Comparison of ENCODE assay signal across 1 cellular context in the genomic region with DNA sequence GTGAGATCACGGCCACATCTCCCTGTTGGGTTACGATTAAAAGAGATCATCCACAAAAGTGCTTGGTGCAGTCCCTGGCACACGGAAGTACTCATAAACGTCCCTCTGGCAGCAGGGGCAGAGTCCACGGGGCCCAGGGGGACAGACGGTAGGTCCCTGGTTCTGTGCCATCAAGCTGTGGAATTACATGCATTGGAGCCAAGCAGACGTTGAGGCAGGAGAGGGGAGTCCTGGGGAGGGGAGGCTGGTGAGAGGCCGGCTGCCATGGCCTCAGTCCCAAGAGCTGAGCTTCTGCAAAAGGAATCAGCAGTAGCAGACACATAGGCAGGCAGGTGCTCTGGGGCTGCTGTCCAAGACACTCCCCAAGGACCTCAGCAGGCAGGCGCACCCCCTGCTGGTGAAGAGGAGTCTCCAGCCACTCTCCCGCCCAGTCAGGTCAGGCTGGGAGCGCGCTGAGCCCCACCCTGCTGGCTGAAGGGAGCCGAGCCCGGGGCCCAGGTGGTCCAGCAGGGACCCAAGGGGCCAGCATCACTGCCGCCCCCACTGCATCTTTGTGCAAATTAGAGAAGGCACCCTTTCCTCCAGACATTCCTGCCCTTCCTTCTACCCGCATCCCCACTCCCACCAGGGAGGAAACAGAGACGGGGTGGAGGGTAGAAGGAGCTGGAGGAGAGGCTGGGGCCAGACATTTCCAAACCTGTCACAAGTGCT.
TF ChIP-seq lines count a peak whose summit lies in the region.

No MANE protein-coding gene starts in this region.

TF ChIP-seq in HEK293, 187 proteins besides CTCF, POLR2A, EP300 and RAD21 (continued from another document and continues in another):
- TF ChIP-seq ZNF513 (tag by site-specific recombination; IDR thresholded peaks at IDR 0.05), result no peak
- no peak for TF ChIP-seq ZNF501 (tag by site-specific recombination; IDR thresholded peaks at IDR 0.05)
- TF ChIP-seq ZNF140 (tag by site-specific recombination; IDR thresholded peaks at IDR 0.05), result no peak
- TF ChIP-seq ZFP37 (tag by site-specific recombination; IDR thresholded peaks at IDR 0.05), result no peak
- no peak for TF ChIP-seq ZNF561 (tag by site-specific recombination; IDR thresholded peaks at IDR 0.05; ENCODE audit: borderline replicate concordance)
- TF ChIP-seq ZNF660 (tag by site-specific recombination; IDR thresholded peaks at IDR 0.05), result no peak
- TF ChIP-seq ZNF514 (tag by site-specific recombination; IDR thresholded peaks at IDR 0.05), result no peak
- TF ChIP-seq GLIS2 (tag by site-specific recombination; IDR thresholded peaks at IDR 0.05), result peak; percentile 48; the same call in 1 of the 2 replicates
- peak; percentile 60 for TF ChIP-seq OSR2 (tag by site-specific recombination; IDR thresholded peaks at IDR 0.05)
- TF ChIP-seq SP2 (tag by site-specific recombination; IDR thresholded peaks at IDR 0.05), result no peak
- no peak for TF ChIP-seq ZNF202 (tag by site-specific recombination; IDR thresholded peaks at IDR 0.05; ENCODE audit: borderline replicate concordance)
- no peak for TF ChIP-seq SP7 (tag by site-specific recombination; IDR thresholded peaks at IDR 0.05)
- TF ChIP-seq YY2 (tag by site-specific recombination; IDR thresholded peaks at IDR 0.05), result no peak
- TF ChIP-seq ZNF354C (tag by site-specific recombination; IDR thresholded peaks at IDR 0.05; ENCODE audit: borderline replicate concordance, low read depth), result no peak
- no peak for TF ChIP-seq ZNF175 (tag by site-specific recombination; IDR thresholded peaks at IDR 0.05)
- TF ChIP-seq ZSCAN30 (tag by site-specific recombination; IDR thresholded peaks at IDR 0.05), result no peak
- no peak for TF ChIP-seq SALL2 (tag by site-specific recombination; IDR thresholded peaks at IDR 0.05; ENCODE audit: borderline replicate concordance)
- TF ChIP-seq KLF1 (tag by site-specific recombination; IDR thresholded peaks at IDR 0.05), result peak; percentile 56
- TF ChIP-seq, protein P1, sequence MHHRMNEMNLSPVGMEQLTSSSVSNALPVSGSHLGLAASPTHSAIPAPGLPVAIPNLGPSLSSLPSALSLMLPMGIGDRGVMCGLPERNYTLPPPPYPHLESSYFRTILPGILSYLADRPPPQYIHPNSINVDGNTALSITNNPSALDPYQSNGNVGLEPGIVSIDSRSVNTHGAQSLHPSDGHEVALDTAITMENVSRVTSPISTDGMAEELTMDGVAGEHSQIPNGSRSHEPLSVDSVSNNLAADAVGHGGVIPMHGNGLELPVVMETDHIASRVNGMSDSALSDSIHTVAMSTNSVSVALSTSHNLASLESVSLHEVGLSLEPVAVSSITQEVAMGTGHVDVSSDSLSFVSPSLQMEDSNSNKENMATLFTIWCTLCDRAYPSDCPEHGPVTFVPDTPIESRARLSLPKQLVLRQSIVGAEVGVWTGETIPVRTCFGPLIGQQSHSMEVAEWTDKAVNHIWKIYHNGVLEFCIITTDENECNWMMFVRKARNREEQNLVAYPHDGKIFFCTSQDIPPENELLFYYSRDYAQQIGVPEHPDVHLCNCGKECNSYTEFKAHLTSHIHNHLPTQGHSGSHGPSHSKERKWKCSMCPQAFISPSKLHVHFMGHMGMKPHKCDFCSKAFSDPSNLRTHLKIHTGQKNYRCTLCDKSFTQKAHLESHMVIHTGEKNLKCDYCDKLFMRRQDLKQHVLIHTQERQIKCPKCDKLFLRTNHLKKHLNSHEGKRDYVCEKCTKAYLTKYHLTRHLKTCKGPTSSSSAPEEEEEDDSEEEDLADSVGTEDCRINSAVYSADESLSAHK (tag by site-specific recombination; IDR thresholded peaks at IDR 0.05), result no peak
- TF ChIP-seq ZNF335 (tag by site-specific recombination; conservative IDR thresholded peaks at IDR 0.05), result no peak
- TF ChIP-seq, protein P2, sequence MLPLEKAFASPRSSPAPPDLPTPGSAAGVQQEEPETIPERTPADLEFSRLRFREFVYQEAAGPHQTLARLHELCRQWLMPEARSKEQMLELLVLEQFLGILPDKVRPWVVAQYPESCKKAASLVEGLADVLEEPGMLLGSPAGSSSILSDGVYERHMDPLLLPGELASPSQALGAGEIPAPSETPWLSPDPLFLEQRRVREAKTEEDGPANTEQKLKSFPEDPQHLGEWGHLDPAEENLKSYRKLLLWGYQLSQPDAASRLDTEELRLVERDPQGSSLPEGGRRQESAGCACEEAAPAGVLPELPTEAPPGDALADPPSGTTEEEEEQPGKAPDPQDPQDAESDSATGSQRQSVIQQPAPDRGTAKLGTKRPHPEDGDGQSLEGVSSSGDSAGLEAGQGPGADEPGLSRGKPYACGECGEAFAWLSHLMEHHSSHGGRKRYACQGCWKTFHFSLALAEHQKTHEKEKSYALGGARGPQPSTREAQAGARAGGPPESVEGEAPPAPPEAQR (tag by site-specific recombination; IDR thresholded peaks at IDR 0.05), result no peak
- TF ChIP-seq ZNF623 (tag by site-specific recombination; IDR thresholded peaks at IDR 0.05), result no peak
- 0 out of 2 replicates have a peak, but pooled peaks have one; percentile 16 for TF ChIP-seq SP3 (tag by site-specific recombination; IDR thresholded peaks at IDR 0.05)
- TF ChIP-seq ZNF155 (tag by site-specific recombination; IDR thresholded peaks at IDR 0.05), result no peak
- TF ChIP-seq ZNF211 (tag by site-specific recombination; IDR thresholded peaks at IDR 0.05; ENCODE audit: low read depth), result no peak
- TF ChIP-seq ZBTB20 (tag by site-specific recombination; IDR thresholded peaks at IDR 0.05), result 0 out of 2 replicates have a peak, but pooled peaks have one; percentile 43
- no peak for TF ChIP-seq ZNF239 (tag by site-specific recombination; IDR thresholded peaks at IDR 0.05)
- peak; percentile 56 for TF ChIP-seq GLIS1 (tag by site-specific recombination; IDR thresholded peaks at IDR 0.05)
- TF ChIP-seq KLF17 (tag by site-specific recombination; IDR thresholded peaks at IDR 0.05), result no peak; the same call in 1 of the 2 replicates
- no peak for TF ChIP-seq ZNF626 (tag by site-specific recombination; IDR thresholded peaks at IDR 0.05)
- peak; percentile 31; the same call in 1 of the 2 replicates for TF ChIP-seq ZNF654 (tag by site-specific recombination; IDR thresholded peaks at IDR 0.05; ENCODE audit: low read depth)
- TF ChIP-seq, protein P3, sequence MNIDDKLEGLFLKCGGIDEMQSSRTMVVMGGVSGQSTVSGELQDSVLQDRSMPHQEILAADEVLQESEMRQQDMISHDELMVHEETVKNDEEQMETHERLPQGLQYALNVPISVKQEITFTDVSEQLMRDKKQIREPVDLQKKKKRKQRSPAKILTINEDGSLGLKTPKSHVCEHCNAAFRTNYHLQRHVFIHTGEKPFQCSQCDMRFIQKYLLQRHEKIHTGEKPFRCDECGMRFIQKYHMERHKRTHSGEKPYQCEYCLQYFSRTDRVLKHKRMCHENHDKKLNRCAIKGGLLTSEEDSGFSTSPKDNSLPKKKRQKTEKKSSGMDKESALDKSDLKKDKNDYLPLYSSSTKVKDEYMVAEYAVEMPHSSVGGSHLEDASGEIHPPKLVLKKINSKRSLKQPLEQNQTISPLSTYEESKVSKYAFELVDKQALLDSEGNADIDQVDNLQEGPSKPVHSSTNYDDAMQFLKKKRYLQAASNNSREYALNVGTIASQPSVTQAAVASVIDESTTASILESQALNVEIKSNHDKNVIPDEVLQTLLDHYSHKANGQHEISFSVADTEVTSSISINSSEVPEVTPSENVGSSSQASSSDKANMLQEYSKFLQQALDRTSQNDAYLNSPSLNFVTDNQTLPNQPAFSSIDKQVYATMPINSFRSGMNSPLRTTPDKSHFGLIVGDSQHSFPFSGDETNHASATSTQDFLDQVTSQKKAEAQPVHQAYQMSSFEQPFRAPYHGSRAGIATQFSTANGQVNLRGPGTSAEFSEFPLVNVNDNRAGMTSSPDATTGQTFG (tag by site-specific recombination; IDR thresholded peaks at IDR 0.05; ENCODE audit: borderline replicate concordance), result no peak
- TF ChIP-seq KLF8 (tag by site-specific recombination; IDR thresholded peaks at IDR 0.05), result no peak
- no peak for TF ChIP-seq ZNF580 (tag by site-specific recombination; IDR thresholded peaks at IDR 0.05)
- TF ChIP-seq ZIC2 (tag by site-specific recombination; IDR thresholded peaks at IDR 0.05), result peak; percentile 72
- TF ChIP-seq ZNF37A (tag by site-specific recombination; IDR thresholded peaks at IDR 0.05), result no peak
- TF ChIP-seq ZNF112 (tag by site-specific recombination; IDR thresholded peaks at IDR 0.05), result no peak
- no peak for TF ChIP-seq ZFP69B (tag by site-specific recombination; IDR thresholded peaks at IDR 0.05)
- TF ChIP-seq RBAK (tag by site-specific recombination; IDR thresholded peaks at IDR 0.05), result no peak
- no peak for TF ChIP-seq ZNF16 (tag by site-specific recombination; IDR thresholded peaks at IDR 0.05; ENCODE audit: low read depth)
- no peak for TF ChIP-seq ZNF423 (tag by site-specific recombination; IDR thresholded peaks at IDR 0.05)
- no peak for TF ChIP-seq ZBTB7A (tag by site-specific recombination; IDR thresholded peaks at IDR 0.05; ENCODE audit: low read depth)
- TF ChIP-seq PRDM10 (tag by site-specific recombination; IDR thresholded peaks at IDR 0.05), result peak; percentile 93
- TF ChIP-seq ZXDB (tag by site-specific recombination; IDR thresholded peaks at IDR 0.05), result no peak
- no peak for TF ChIP-seq ZNF549 (tag by site-specific recombination; IDR thresholded peaks at IDR 0.05)
- no peak for TF ChIP-seq ZNF223 (tag by site-specific recombination; IDR thresholded peaks at IDR 0.05)
- no peak for TF ChIP-seq TRIM28 (IDR thresholded peaks at IDR 0.05; ENCODE audit: borderline replicate concordance, low read length)
- TF ChIP-seq, protein P4, sequence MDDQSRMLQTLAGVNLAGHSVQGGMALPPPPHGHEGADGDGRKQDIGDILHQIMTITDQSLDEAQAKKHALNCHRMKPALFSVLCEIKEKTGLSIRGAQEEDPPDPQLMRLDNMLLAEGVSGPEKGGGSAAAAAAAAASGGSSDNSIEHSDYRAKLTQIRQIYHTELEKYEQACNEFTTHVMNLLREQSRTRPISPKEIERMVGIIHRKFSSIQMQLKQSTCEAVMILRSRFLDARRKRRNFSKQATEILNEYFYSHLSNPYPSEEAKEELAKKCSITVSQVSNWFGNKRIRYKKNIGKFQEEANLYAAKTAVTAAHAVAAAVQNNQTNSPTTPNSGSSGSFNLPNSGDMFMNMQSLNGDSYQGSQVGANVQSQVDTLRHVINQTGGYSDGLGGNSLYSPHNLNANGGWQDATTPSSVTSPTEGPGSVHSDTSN (CRISPR knock-in tag; IDR thresholded peaks at IDR 0.05), result no peak
- peak; percentile 20; the same call in 1 of the 2 replicates for TF ChIP-seq ZNF341 (tag by site-specific recombination; IDR thresholded peaks at IDR 0.05; ENCODE audit: low read depth)
- no peak for TF ChIP-seq ZNF830 (tag by site-specific recombination; IDR thresholded peaks at IDR 0.05; ENCODE audit: low read depth)
